In the genomic region with DNA sequence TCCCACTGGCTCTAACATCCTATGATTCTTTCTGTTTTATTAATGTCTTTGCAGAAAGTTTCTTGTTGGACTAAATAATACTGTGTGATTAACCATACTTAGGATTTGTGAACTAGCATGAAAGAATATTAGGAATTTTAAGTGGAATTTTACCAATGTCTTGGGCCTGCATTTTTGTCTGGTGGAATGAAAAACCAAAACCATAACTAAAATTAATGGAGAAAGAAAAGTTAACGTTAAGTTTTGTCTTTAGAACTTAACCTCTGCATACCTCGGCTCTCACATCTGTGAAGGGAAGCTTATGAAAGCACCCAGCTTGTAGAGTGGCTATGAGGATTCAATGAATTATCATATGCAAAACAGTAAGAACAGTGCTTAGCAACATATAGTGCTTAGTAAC, we compare ENCODE assay signal across 22 cellular contexts. TPM values are rescaled to one million over a fixed set of nuclear protein-coding genes. Genes with fewer than 3 reads are reported as not detected.
DNase-seq lines count a peak whose midpoint lies in the region; ATAC-seq and TF ChIP-seq lines count a peak whose summit lies in the region.
"Had no signal": no experiment of that assay in that cellular context is flagged by ENCODE, and none has a peak within 500 bp of the region (broad histone marks: within the 10 kb centered on the region; RNA-seq: fewer than 3 reads in every experiment).

No MANE protein-coding gene starts in this region.

- H3K4me2 ChIP-seq in SK-N-SH (peak overlapping the region; percentile 25; the same call in 1 of the 2 replicates), mesenchymal stem cell (ENCODE audit: low read length, poor library complexity, severe bottlenecking) (no peak overlapping the region)
- H3K4me2 ChIP-seq: GM23338 had no signal

- TF ChIP-seq CTCF in SK-N-SH (IDR thresholded peaks at IDR 0.05) (no peak), brain microvascular endothelial cell (IDR thresholded peaks at IDR 0.05; ENCODE audit: low read depth, low read length, missing control alignments) (no peak), thoracic aorta (IDR thresholded peaks at IDR 0.05) (no peak)

- no peak overlapping the region for H3K18ac ChIP-seq in mesenchymal stem cell (ENCODE audit: low read depth in 1 of 2, low read length in 2 of 2)

- no peak for DNase-seq in SK-N-SH
- no peak for DNase-seq in brain microvascular endothelial cell
- no peak for DNase-seq in mesenchymal stem cell
- no peak for DNase-seq in thoracic aorta (ENCODE audit: low spot score)
- no peak for DNase-seq in activated T-cell treated with anti-CD3 and anti-CD28 coated beads, Interleukin-2, amount 50 U/mL, for 4 hours
- no peak for DNase-seq in activated naive CD4-positive, alpha-beta T cell treated with anti-CD3 and anti-CD28 coated beads for 36 hours
- DNase-seq: ACHN, Calu3, DMS79 treated with DMSO at 0.1 percent for 48 hours, H9, KG1, MG63, NCI-H1417, NCI-H1694 treated with DMSO at 0.1 percent for 48 hours, NCI-H2081 treated with DMSO at 0.1 percent for 48 hours, NCI-H2171, NCI-H226, NCI-H510A had no signal

- H3K4me3 ChIP-seq in SK-N-SH (ENCODE audit: low read depth in 2 of 2, low read length in 1 of 2) = no peak overlapping the region
- no peak overlapping the region for H3K4me3 ChIP-seq in brain microvascular endothelial cell (ENCODE audit: low read depth, low read length)
- no peak overlapping the region for H3K4me3 ChIP-seq in mesenchymal stem cell (ENCODE audit: insufficient read depth in 1 of 2, low read depth in 1 of 2, low read length in 2 of 2)
- H3K4me3 ChIP-seq in thoracic aorta = peak overlapping the region; percentile 16
- H3K4me3 ChIP-seq: GM23338, MG63 had no signal

- H2BK12ac ChIP-seq in mesenchymal stem cell (ENCODE audit: low read length in 2 of 2) = no peak overlapping the region

- ATAC-seq in SK-N-SH treated with all-trans-retinoic acid at 6 μM for 48 hours = no peak
- no peak for ATAC-seq in thoracic aorta (ENCODE audit: insufficient number of reproducible peaks, low FRiP score, low read depth)
- ATAC-seq in activated T-cell treated with anti-CD3 and anti-CD28 coated beads, Interleukin-2, amount 50 U/mL, for 4 hours = no peak
- no peak for ATAC-seq in HG03159 (IDR thresholded peaks at IDR 0.05; ENCODE audit: unreplicated experiment)
- ATAC-seq: GM23338 had no signal

- H3K14ac ChIP-seq in mesenchymal stem cell (ENCODE audit: low read length in 2 of 2) = no peak overlapping the region

- CTCF ChIA-PET in SK-N-SH (lab: Yijun Ruan, JAX) = interaction anchor here (0.8 to 2.6 kb wide), 4 partner anchors 18 to 507 kb away, joined by 3 to 17 read pairs (median 4); no protein-coding TSS in a partner anchor
- CTCF ChIA-PET in activated naive CD4-positive, alpha-beta T cell treated with anti-CD3 and anti-CD28 coated beads for 36 hours (lab: Charles Lee) = no interaction called here

- no peak overlapping the region for H4K8ac ChIP-seq in mesenchymal stem cell (ENCODE audit: low read length)

- peaks cover 100% of the 10 kb centered on the region for H3K79me2 ChIP-seq in SK-N-SH (ENCODE audit: insufficient read depth)

- no peak for TF ChIP-seq EP300 in SK-N-SH (IDR thresholded peaks at IDR 0.05; ENCODE audit: borderline replicate concordance in 1 of 2, low read depth in 1 of 2, low read length in 1 of 2)

- no peak overlapping the region for H2AK5ac ChIP-seq in mesenchymal stem cell (ENCODE audit: low read length, severe bottlenecking)

- H4K20me1 ChIP-seq in SK-N-SH (ENCODE audit: insufficient read depth) = peaks cover 54% of the 10 kb centered on the region

- H3K79me1 ChIP-seq in mesenchymal stem cell (replicated peaks; ENCODE audit: low read length, poor library complexity, severe bottlenecking) = no peaks in the 10 kb centered on the region

- no peak overlapping the region for H4K91ac ChIP-seq in mesenchymal stem cell (ENCODE audit: low read length)

- H3F3A ChIP-seq in SK-N-SH (replicated peaks; ENCODE audit: insufficient read depth) = peaks cover 63% of the 10 kb centered on the region

- H3K4me1 ChIP-seq in SK-N-SH (ENCODE audit: control insufficient read depth in 1 of 2, insufficient read depth in 2 of 2, low read depth in 1 of 2, low read length in 1 of 2) = peaks cover 7 to 32% of the 10 kb centered on the region in 2 experiments
- peaks cover 14% of the 10 kb centered on the region for H3K4me1 ChIP-seq in mesenchymal stem cell (ENCODE audit: control insufficient read depth, insufficient read depth, low read depth, low read length)
- peaks cover 38 to 94% of the 10 kb centered on the region in 2 donors for H3K4me1 ChIP-seq in thoracic aorta (ENCODE audit: control insufficient read depth in 1 of 2, low read depth in 2 of 2)

- no peak overlapping the region for H2BK120ac ChIP-seq in mesenchymal stem cell (ENCODE audit: low read depth, low read length)

- no peak for TF ChIP-seq RAD21 in SK-N-SH (IDR thresholded peaks at IDR 0.05; ENCODE audit: low read length)

- no peaks in the 10 kb centered on the region for H3K9me3 Mint-ChIP-seq in activated T-cell treated with anti-CD3 and anti-CD28 coated beads, Interleukin-2, amount 50 U/mL, for 4 hours
- H3K9me3 Mint-ChIP-seq in activated naive CD4-positive, alpha-beta T cell treated with anti-CD3 and anti-CD28 coated beads for 36 hours = no peaks in the 10 kb centered on the region
- H3K9me3 Mint-ChIP-seq: GM23338, H9 had no signal

- H2AFZ ChIP-seq in SK-N-SH (ENCODE audit: low read depth) = no peak overlapping the region
- H2AFZ ChIP-seq in mesenchymal stem cell (ENCODE audit: low read depth, low read length) = no peak overlapping the region
- H2AFZ ChIP-seq: GM23338 had no signal

- H3K23ac ChIP-seq in mesenchymal stem cell (ENCODE audit: low read length in 2 of 2) = no peak overlapping the region

- H3K36me3 ChIP-seq in SK-N-SH (replicated peaks in 1 of 2; ENCODE audit: control insufficient read depth in 1 of 2, insufficient read depth in 2 of 2, low read length in 1 of 2) = peaks cover 33 to 70% of the 10 kb centered on the region in 2 experiments
- peaks cover 51% of the 10 kb centered on the region for H3K36me3 ChIP-seq in brain microvascular endothelial cell (replicated peaks)
- peaks cover 3 to 75% of the 10 kb centered on the region in 2 experiments for H3K36me3 ChIP-seq in mesenchymal stem cell (ENCODE audit: control insufficient read depth in 1 of 2, insufficient read depth in 2 of 2, low read depth in 1 of 2, low read length in 2 of 2)
- no peaks in the 10 kb centered on the region for H3K36me3 ChIP-seq in thoracic aorta

- no peaks in the 10 kb centered on the region for H3K36me3 Mint-ChIP-seq in activated T-cell treated with anti-CD3 and anti-CD28 coated beads, Interleukin-2, amount 50 U/mL, for 4 hours (ENCODE audit: insufficient read depth)
- H3K36me3 Mint-ChIP-seq in activated naive CD4-positive, alpha-beta T cell treated with anti-CD3 and anti-CD28 coated beads for 36 hours (ENCODE audit: low read depth) = no peaks in the 10 kb centered on the region

- WGBS in SK-N-SH (ENCODE audit: low lambda C conversion rate) = 81% methylated on average over 2 of the region's 2 CpGs
- 72% methylated on average over 2 of the region's 2 CpGs for WGBS in mesenchymal stem cell

- no peak overlapping the region for H3K4me3 Mint-ChIP-seq in activated T-cell treated with anti-CD3 and anti-CD28 coated beads, Interleukin-2, amount 50 U/mL, for 4 hours
- no peak overlapping the region for H3K4me3 Mint-ChIP-seq in activated naive CD4-positive, alpha-beta T cell treated with anti-CD3 and anti-CD28 coated beads for 36 hours
- H3K4me3 Mint-ChIP-seq: GM23338, H9 had no signal

- no peak overlapping the region for H2BK5ac ChIP-seq in mesenchymal stem cell (ENCODE audit: low read depth, low read length, poor library complexity, severe bottlenecking)

- H3K9me3 ChIP-seq in SK-N-SH = no peaks in the 10 kb centered on the region
- H3K9me3 ChIP-seq in mesenchymal stem cell (ENCODE audit: control insufficient read depth, low read length) = no peaks in the 10 kb centered on the region
- no peaks in the 10 kb centered on the region for H3K9me3 ChIP-seq in thoracic aorta
- H3K9me3 ChIP-seq: MG63 had no signal

- in situ Hi-C loops in brain microvascular endothelial cell (cut with HindIII; ENCODE audit: low pct_ligation_motif_present, low sequenced_read_pairs) = no loop called here

- H3K27me3 ChIP-seq in SK-N-SH (ENCODE audit: insufficient read depth) (no peaks in the 10 kb centered on the region), brain microvascular endothelial cell (replicated peaks) (no peaks in the 10 kb centered on the region), mesenchymal stem cell (ENCODE audit: control insufficient read depth in 1 of 2, insufficient read depth in 1 of 2, low read length in 2 of 2) (no peaks in the 10 kb centered on the region), thoracic aorta (replicated peaks; ENCODE audit: insufficient read depth) (no peaks in the 10 kb centered on the region)
- H3K27me3 ChIP-seq: MG63 had no signal

- peaks cover under 1% of the 10 kb centered on the region for H3K4me1 Mint-ChIP-seq in activated T-cell treated with anti-CD3 and anti-CD28 coated beads, Interleukin-2, amount 50 U/mL, for 4 hours (ENCODE audit: low read depth)
- peaks cover 4% of the 10 kb centered on the region for H3K4me1 Mint-ChIP-seq in activated naive CD4-positive, alpha-beta T cell treated with anti-CD3 and anti-CD28 coated beads for 36 hours (ENCODE audit: low read depth)

- no peaks in the 10 kb centered on the region for H3K9me2 ChIP-seq in SK-N-SH

- H2BK15ac ChIP-seq in mesenchymal stem cell (ENCODE audit: low read depth, poor library complexity, severe bottlenecking) = no peak overlapping the region

- no peak overlapping the region for H3K27ac Mint-ChIP-seq in activated naive CD4-positive, alpha-beta T cell treated with anti-CD3 and anti-CD28 coated beads for 36 hours
- H3K27ac Mint-ChIP-seq: GM23338, H9 had no signal

- H3K4ac ChIP-seq in mesenchymal stem cell (ENCODE audit: low read depth in 1 of 2, low read length in 2 of 2) = no peak overlapping the region

- H3K27me3 Mint-ChIP-seq in activated T-cell treated with anti-CD3 and anti-CD28 coated beads, Interleukin-2, amount 50 U/mL, for 4 hours (ENCODE audit: low read depth) = peaks cover 18% of the 10 kb centered on the region
- peaks cover 19% of the 10 kb centered on the region for H3K27me3 Mint-ChIP-seq in activated naive CD4-positive, alpha-beta T cell treated with anti-CD3 and anti-CD28 coated beads for 36 hours (ENCODE audit: low read depth)

- H3K27ac ChIP-seq in SK-N-SH (ENCODE audit: low read depth in 2 of 2, low read length in 1 of 2) (peak overlapping the region; percentile 16 to 89; a peak in 3 of 4 replicates), brain microvascular endothelial cell (peak overlapping the region; percentile 33), mesenchymal stem cell (ENCODE audit: low read length, poor library complexity, severe bottlenecking) (peak overlapping the region; percentile 24), thoracic aorta (peak overlapping the region in 1 of 2 donors; percentile 17)
- H3K27ac ChIP-seq: 22Rv1 had no signal

- H3K9ac ChIP-seq in SK-N-SH = no peak overlapping the region
- peak overlapping the region; percentile 97 for H3K9ac ChIP-seq in mesenchymal stem cell (ENCODE audit: low read length)

- intact Hi-C loops in activated naive CD4-positive, alpha-beta T cell treated with anti-CD3 and anti-CD28 coated beads for 36 hours (cut with micrococcal nuclease) = no loop called here

- POLR2A ChIA-PET in SK-N-SH (lab: Yijun Ruan, JAX) = no interaction called here

RNA-seq across cellular contexts. Expression of gene FBN1, which starts 6.5 kb away (rescaled TPM):
- 248 and 298 TPM in 2 replicates for polyA plus RNA-seq in SK-N-SH (2012; rRNA removed)
- 185 and 239 TPM in 2 replicates for polyA plus RNA-seq in SK-N-SH (2012; cell fraction: cytosol; rRNA removed)
- polyA plus RNA-seq in SK-N-SH (2012; cell fraction: nucleus; rRNA removed) = 255 and 545 TPM in 2 replicates
- 170 TPM for polyA plus RNA-seq in mesenchymal stem cell (2013, experiment 1 of 2)
- polyA plus RNA-seq in mesenchymal stem cell (2013, experiment 2 of 2) = 151 TPM
- 100 to 1,000 TPM; 258 to 300 TPM for total RNA-seq in thoracic aorta
- total RNA-seq in activated T-cell treated with anti-CD3 and anti-CD28 coated beads, Interleukin-2, amount 50 U/mL, for 4 hours = under 1 TPM; 0.22 to 0.38 (median 0.24) TPM
- under 1 TPM; 0.35 to 0.41 TPM for total RNA-seq in activated naive CD4-positive, alpha-beta T cell treated with anti-CD3 and anti-CD28 coated beads for 36 hours

Comparison
In these comparisons a context has a peak if more than half of its experiments do, and no peak if none do; other contexts are left out.
1. RNA of gene FBN1, which starts 6.5 kb away (total RNA-seq): 258 to 300 TPM in thoracic aorta; 0.35 to 0.41 TPM in activated naive CD4-positive, alpha-beta T cell treated with anti-CD3 and anti-CD28 coated beads for 36 hours and 0.22 to 0.38 TPM in activated T-cell treated with anti-CD3 and anti-CD28 coated beads, Interleukin-2, amount 50 U/mL, for 4 hours; every median in the first group is over 100 times any median in the second.